9 cellular contexts compared by ENCODE assay signal in genomic region chr13:51396352-51396751, GRCh38. TPM values are rescaled to one million over a fixed set of nuclear protein-coding genes. Genes with fewer than 3 reads are reported as not detected.
DNase-seq lines count a peak whose midpoint lies in the region; ATAC-seq, FAIRE-seq and TF ChIP-seq lines count a peak whose summit lies in the region.
"Had no signal": no experiment of that assay in that cellular context is flagged by ENCODE, and none has a peak within 500 bp of the region (broad histone marks: within the 10 kb centered on the region; RNA-seq: fewer than 3 reads in every experiment).

No MANE protein-coding gene starts in this region.

- no peak for TF ChIP-seq CTCF in GM10248 (IDR thresholded peaks at IDR 0.05; ENCODE audit: control extremely low read depth, extremely low read depth, low read depth, missing control alignments)
- no peak for TF ChIP-seq CTCF in HFFc6 (IDR thresholded peaks at IDR 0.05)
- TF ChIP-seq CTCF in OCI-LY7 (conservative IDR thresholded peaks at IDR 0.05; ENCODE audit: low read length) = no peak
- TF ChIP-seq CTCF in HepG2 (CRISPR knock-in tag; IDR thresholded peaks at IDR 0.05) = no peak

- no peak overlapping the region for H3K4me3 Mint-ChIP-seq in HFFc6
- H3K4me3 Mint-ChIP-seq in activated CD4-positive, alpha-beta T cell treated with anti-CD3 and anti-CD28 coated beads, Interleukin-2, amount 10 ng/mL, durations not matched to agents 7 days and 5 days = no peak overlapping the region

- H3K9me3 ChIP-seq in OCI-LY7 (ENCODE audit: low read length) (peaks cover 10% of the 10 kb centered on the region; the same call in 1 of the 2 replicates), HepG2 (ENCODE audit: low read length) (no peaks in the 10 kb centered on the region)

- peak overlapping the region; percentile 4 for H3K27ac ChIP-seq in OCI-LY7 (ENCODE audit: low read depth, low read length, poor library complexity, severe bottlenecking)
- no peak overlapping the region for H3K27ac ChIP-seq in HepG2 (ENCODE audit: extremely low read length, insufficient read depth, low read length)

- H3K79me2 ChIP-seq in OCI-LY7 (ENCODE audit: insufficient read depth, low read depth, low read length) = peaks cover 27% of the 10 kb centered on the region; the same call in 1 of the 2 replicates
- H3K79me2 ChIP-seq in HepG2 (ENCODE audit: insufficient read depth, low read length) = peaks cover 83% of the 10 kb centered on the region

- H2AFZ ChIP-seq in OCI-LY7 (ENCODE audit: low read length) (no peak overlapping the region), HepG2 (ENCODE audit: low read length) (no peak overlapping the region)

- H3K4me2 ChIP-seq in OCI-LY7 (ENCODE audit: low read length) = peak overlapping the region; percentile 37; the same call in 1 of the 2 replicates
- H3K4me2 ChIP-seq in HepG2 (ENCODE audit: low read depth, low read length) = no peak overlapping the region

- no peaks in the 10 kb centered on the region for H3K27me3 ChIP-seq in HepG2 (ENCODE audit: control insufficient read depth in 1 of 2, insufficient read depth in 2 of 2, low read length in 2 of 2)

- H3K36me3 Mint-ChIP-seq in HFFc6 (ENCODE audit: low read depth) = peaks cover 14% of the 10 kb centered on the region
- H3K36me3 Mint-ChIP-seq in activated CD4-positive, alpha-beta T cell treated with anti-CD3 and anti-CD28 coated beads, Interleukin-2, amount 10 ng/mL, durations not matched to agents 7 days and 5 days (ENCODE audit: low read depth) = peaks cover 35% of the 10 kb centered on the region

- FAIRE-seq in HepG2 (lab: Jason Lieb, UNC) = no peak

- no peaks in the 10 kb centered on the region for H3K9me3 Mint-ChIP-seq in HFFc6
- H3K9me3 Mint-ChIP-seq in activated CD4-positive, alpha-beta T cell treated with anti-CD3 and anti-CD28 coated beads, Interleukin-2, amount 10 ng/mL, durations not matched to agents 7 days and 5 days = no peaks in the 10 kb centered on the region

- H3K4me1 Mint-ChIP-seq in HFFc6 (ENCODE audit: low read depth) = peaks cover 46% of the 10 kb centered on the region
- peaks cover 18% of the 10 kb centered on the region for H3K4me1 Mint-ChIP-seq in activated CD4-positive, alpha-beta T cell treated with anti-CD3 and anti-CD28 coated beads, Interleukin-2, amount 10 ng/mL, durations not matched to agents 7 days and 5 days

- H4K20me1 ChIP-seq in OCI-LY7 (ENCODE audit: insufficient read depth, low read length) (no peaks in the 10 kb centered on the region), HepG2 (ENCODE audit: insufficient read depth, low read length) (peaks cover 39% of the 10 kb centered on the region)

- H3K27ac Mint-ChIP-seq in HFFc6 = peak overlapping the region; percentile 41
- no peak overlapping the region for H3K27ac Mint-ChIP-seq in activated CD4-positive, alpha-beta T cell treated with anti-CD3 and anti-CD28 coated beads, Interleukin-2, amount 10 ng/mL, durations not matched to agents 7 days and 5 days
- H3K27ac Mint-ChIP-seq: progenitor cell of endocrine pancreas had no signal

- no peak for ATAC-seq in HepG2

- H3K4me3 ChIP-seq in OCI-LY7 (ENCODE audit: low read depth, low read length, poor library complexity, severe bottlenecking) (no peak overlapping the region), HepG2 (replicated peaks in 1 of 3; ENCODE audit: insufficient read depth in 1 of 3, low read depth in 2 of 3, low read length in 3 of 3) (no peak overlapping the region)

- CTCF ChIA-PET in GM10248 (lab: Yijun Ruan, JAX) = interaction anchor here (1.7 to 2.0 kb wide), 2 partner anchors 16 to 24 kb away, joined by 4 to 6 read pairs; no protein-coding TSS in a partner anchor
- CTCF ChIA-PET in OCI-LY7 (lab: Charles Lee; ENCODE audit: unreplicated experiment) = no interaction called here
- CTCF ChIA-PET in HepG2 (lab: Yijun Ruan, JAX; ENCODE audit: low intra/inter-chr PET ratio, low total read pairs) = no interaction called here
- CTCF ChIA-PET in activated CD4-positive, alpha-beta T cell treated with anti-CD3 and anti-CD28 coated beads, Interleukin-2, amount 10 ng/mL, durations not matched to agents 7 days and 5 days (lab: Charles Lee) = interaction anchor here (1.7 kb wide), 1 partner anchor 110 kb away, joined by 3 read pairs; no protein-coding TSS in a partner anchor

- POLR2A ChIA-PET in GM10248 (lab: Yijun Ruan, JAX) (no interaction called here), OCI-LY7 (lab: Charles Lee) (interaction anchor here (1.4 to 2.8 kb wide), 3 partner anchors 10 to 25 kb away, joined by 3 to 14 read pairs (median 6); no protein-coding TSS in a partner anchor), HepG2 (lab: Yijun Ruan, JAX) (no interaction called here)
- POLR2A ChIA-PET in activated CD4-positive, alpha-beta T cell treated with anti-CD3 and anti-CD28 coated beads, Interleukin-2, amount 10 ng/mL, durations not matched to agents 7 days and 5 days (lab: Charles Lee) = no interaction called here

- H3K36me3 ChIP-seq in OCI-LY7 (ENCODE audit: insufficient read depth, low read length) = peaks cover 40% of the 10 kb centered on the region
- peaks cover 0 to 16% of the 10 kb centered on the region in 2 experiments; a peak in 3 of 5 replicates for H3K36me3 ChIP-seq in HepG2 (replicated peaks in 1 of 2; ENCODE audit: control insufficient read depth in 1 of 2, insufficient read depth in 2 of 2, low read length in 2 of 2)

- TF ChIP-seq RAD21 in HepG2 (CRISPR knock-in tag; IDR thresholded peaks at IDR 0.05) = no peak

- peaks cover 16% of the 10 kb centered on the region for H3K4me1 ChIP-seq in OCI-LY7 (ENCODE audit: insufficient read depth, low read length, poor library complexity, severe bottlenecking)
- peaks cover 13% of the 10 kb centered on the region for H3K4me1 ChIP-seq in HepG2 (ENCODE audit: insufficient read depth, low read length)

- H3K9ac ChIP-seq in HepG2 (ENCODE audit: insufficient read depth, low read depth, low read length) = no peak overlapping the region

- TF ChIP-seq POLR2A in HepG2 (IDR thresholded peaks at IDR 0.05; ENCODE audit: insufficient read depth in 1 of 2, low read depth in 2 of 2, low read length in 2 of 2) = no peak

- 94% methylated on average over 2 of the region's 2 CpGs for WGBS in HepG2 (ENCODE audit: low lambda C conversion rate)

- no peaks in the 10 kb centered on the region for H3K27me3 Mint-ChIP-seq in HFFc6 (ENCODE audit: insufficient read depth)
- no peaks in the 10 kb centered on the region for H3K27me3 Mint-ChIP-seq in activated CD4-positive, alpha-beta T cell treated with anti-CD3 and anti-CD28 coated beads, Interleukin-2, amount 10 ng/mL, durations not matched to agents 7 days and 5 days
- H3K27me3 Mint-ChIP-seq: progenitor cell of endocrine pancreas had no signal

- DNase-seq in GM10248 (ENCODE audit: extremely low spot score) (peak; percentile 39), HFFc6 (no peak), OCI-LY7 (ENCODE audit: low spot score) (peak; percentile 65), HepG2 (ENCODE audit: low spot score) (no peak), NCI-H1105 (lab: John Stamatoyannopoulos, UW) (no peak), occipital lobe (lab: John Stamatoyannopoulos, UW) (no peak)
- no peak for DNase-seq in activated CD4-positive, CD25-positive, alpha-beta regulatory T cell (lab: John Stamatoyannopoulos, UW)
- DNase-seq in activated CD4-positive, alpha-beta T cell treated with anti-CD3 and anti-CD28 coated beads, Interleukin-2, amount 10 ng/mL, durations not matched to agents 7 days and 5 days = no peak

- in situ Hi-C loops in HepG2 (cut with HindIII; ENCODE audit: extremely low pct_ligation_motif_present, low pct_unique_long_range_greater_than_20kb) = no loop called here

- BruUV-seq in OCI-LY7 (replicated peaks; lab: Mats Ljungman, UMichigan) = no TSS peak
- BruUV-seq in HepG2 (replicated peaks; lab: Mats Ljungman, UMichigan) = no TSS peak

- H3K9me2 ChIP-seq in OCI-LY7 (ENCODE audit: insufficient read depth, low read length) = no peaks in the 10 kb centered on the region

- no peak for TF ChIP-seq EP300 in HepG2 (IDR thresholded peaks at IDR 0.05; ENCODE audit: low read depth in 2 of 2, low read length in 2 of 2)
- TF ChIP-seq EP300 in HepG2 (CRISPR knock-in tag; IDR thresholded peaks at IDR 0.05; ENCODE audit: borderline replicate concordance) = no peak

- intact Hi-C loops in OCI-LY7 (cut with micrococcal nuclease; ENCODE audit: unreplicated experiment) (no loop called here), HepG2 (cut with micrococcal nuclease; ENCODE audit: unreplicated experiment) (no loop called here)

RNA-seq across cellular contexts. Expression of gene INTS6, which starts 56.5 kb away (rescaled TPM):
- 10 to 100 TPM; 32.4 to 38.6 (median 33.5) TPM for total RNA-seq in HFFc6 (2021; fragmentation: NEBNext Ultra II Directional; extraction: Animal tissue kit (Norgen Biotek cat#: 25700))
- 37.0 and 45.6 TPM in 2 replicates for total RNA-seq in OCI-LY7 (2014; rRNA removed; shearing (Covaris generic))
- total RNA-seq in OCI-LY7 (2022) (51.9 and 58.7 TPM in 2 replicates), HepG2 (2016; rRNA removed; fragmentation: Illumina TruSeq; extraction: Trizol) (38.4 and 40.3 TPM in 2 replicates), occipital lobe (52.9 TPM)
- total RNA-seq in HepG2 (2016; cell fraction: cytosol; rRNA removed; fragmentation: Illumina TruSeq; extraction: Trizol; ENCODE audit: low read depth) = 10.7 and 12.3 TPM in 2 replicates
- 38.6 and 40.4 TPM in 2 replicates for total RNA-seq in HepG2 (2016; cell fraction: insoluble cytoplasmic fraction; rRNA removed; fragmentation: Illumina TruSeq; extraction: Trizol)
- total RNA-seq in HepG2 (2016; cell fraction: membrane; rRNA removed; fragmentation: Illumina TruSeq; extraction: Trizol) = 16.8 and 20.9 TPM in 2 replicates
- total RNA-seq in HepG2 (2016; cell fraction: nucleus; rRNA removed; fragmentation: Illumina TruSeq; extraction: Trizol) = 81.6 and 85.4 TPM in 2 replicates
- polyA plus RNA-seq in HepG2 (2011; rRNA removed) = 27.9 and 28.0 TPM in 2 replicates
- 7.7 and 13.6 TPM in 2 replicates for polyA plus RNA-seq in HepG2 (2011; cell fraction: cytosol; rRNA removed)
- 30.7 and 36.2 TPM in 2 replicates for polyA plus RNA-seq in HepG2 (2011; cell fraction: nucleus; rRNA removed)
- polyA plus RNA-seq in HepG2 (2012) = 18.1 and 21.3 TPM in 2 replicates
- 1.9 and 2.2 TPM in 2 replicates for polyA plus RNA-seq in HepG2 (2016; cell fraction: cytosol; fragmentation: Illumina TruSeq; extraction: Trizol; ENCODE audit: low read depth)
- polyA plus RNA-seq in HepG2 (2016; cell fraction: insoluble cytoplasmic fraction; fragmentation: Illumina TruSeq; extraction: Trizol; ENCODE audit: low read depth) = 24.9 and 26.1 TPM in 2 replicates
- 4.1 and 5.1 TPM in 2 replicates for polyA plus RNA-seq in HepG2 (2016; cell fraction: membrane; fragmentation: Illumina TruSeq; extraction: Trizol; ENCODE audit: low read depth)
- polyA plus RNA-seq in HepG2 (2016; cell fraction: nucleus; fragmentation: Illumina TruSeq; extraction: Trizol; ENCODE audit: insufficient read depth, low read depth) = 44.4 and 44.5 TPM in 2 replicates
- polyA minus RNA-seq in HepG2 (2011; rRNA and poly(A)+ RNA removed; ENCODE audit: low replicate concordance) = 62.5 and 66.5 TPM in 2 replicates
- 30.2 and 41.5 TPM in 2 replicates for polyA minus RNA-seq in HepG2 (2011; cell fraction: cytosol; rRNA and poly(A)+ RNA removed)
- polyA minus RNA-seq in HepG2 (2011; cell fraction: nucleus; rRNA and poly(A)+ RNA removed) = 252 and 263 TPM in 2 replicates
- 10 to 100 TPM; 47.9 to 51.6 TPM for total RNA-seq in activated CD4-positive, alpha-beta T cell treated with anti-CD3 and anti-CD28 coated beads, Interleukin-2, amount 10 ng/mL, durations not matched to agents 7 days and 5 days

RNA-seq across cellular contexts. Expression of gene SERPINE3, which starts 56.9 kb away (rescaled TPM):
- not detected for total RNA-seq in HFFc6 (2021; fragmentation: NEBNext Ultra II Directional; extraction: Animal tissue kit (Norgen Biotek cat#: 25700))
- not detected in 2 replicates for total RNA-seq in OCI-LY7 (2014; rRNA removed; shearing (Covaris generic))
- total RNA-seq in OCI-LY7 (2022) (not detected in 2 replicates), HepG2 (2016; rRNA removed; fragmentation: Illumina TruSeq; extraction: Trizol) (not detected in 2 replicates), occipital lobe (0.16 TPM)
- not detected in 2 replicates for total RNA-seq in HepG2 (2016; cell fraction: cytosol; rRNA removed; fragmentation: Illumina TruSeq; extraction: Trizol; ENCODE audit: low read depth)
- not detected in 2 replicates for total RNA-seq in HepG2 (2016; cell fraction: insoluble cytoplasmic fraction; rRNA removed; fragmentation: Illumina TruSeq; extraction: Trizol)
- not detected in 2 replicates for total RNA-seq in HepG2 (2016; cell fraction: membrane; rRNA removed; fragmentation: Illumina TruSeq; extraction: Trizol)
- not detected in 2 replicates for total RNA-seq in HepG2 (2016; cell fraction: nucleus; rRNA removed; fragmentation: Illumina TruSeq; extraction: Trizol)
- not detected in 2 replicates for polyA plus RNA-seq in HepG2 (2011; rRNA removed)
- not detected in 2 replicates for polyA plus RNA-seq in HepG2 (2011; cell fraction: cytosol; rRNA removed)
- polyA plus RNA-seq in HepG2 (2011; cell fraction: nucleus; rRNA removed) = not detected in 2 replicates
- not detected in 2 replicates for polyA plus RNA-seq in HepG2 (2012)
- not detected in 2 replicates for polyA plus RNA-seq in HepG2 (2016; cell fraction: cytosol; fragmentation: Illumina TruSeq; extraction: Trizol; ENCODE audit: low read depth)
- not detected in 2 replicates for polyA plus RNA-seq in HepG2 (2016; cell fraction: insoluble cytoplasmic fraction; fragmentation: Illumina TruSeq; extraction: Trizol; ENCODE audit: low read depth)
- polyA plus RNA-seq in HepG2 (2016; cell fraction: membrane; fragmentation: Illumina TruSeq; extraction: Trizol; ENCODE audit: low read depth) = not detected in 2 replicates
- not detected in 2 replicates for polyA plus RNA-seq in HepG2 (2016; cell fraction: nucleus; fragmentation: Illumina TruSeq; extraction: Trizol; ENCODE audit: insufficient read depth, low read depth)
- not detected in 2 replicates for polyA minus RNA-seq in HepG2 (2011; rRNA and poly(A)+ RNA removed; ENCODE audit: low replicate concordance)
- not detected in 2 replicates for polyA minus RNA-seq in HepG2 (2011; cell fraction: cytosol; rRNA and poly(A)+ RNA removed)
- 0.26 TPM in 1 of 2 replicates, not detected in the other for polyA minus RNA-seq in HepG2 (2011; cell fraction: nucleus; rRNA and poly(A)+ RNA removed)
- not detected for total RNA-seq in activated CD4-positive, alpha-beta T cell treated with anti-CD3 and anti-CD28 coated beads, Interleukin-2, amount 10 ng/mL, durations not matched to agents 7 days and 5 days
- total RNA-seq: progenitor cell of endocrine pancreas had no signal

Comparison
In these comparisons a context has a peak if more than half of its experiments do, and no peak if none do; other contexts are left out.
1. DNase-seq: peak in GM10248 (single experiment) and OCI-LY7 (single experiment); none in HFFc6 (single experiment), HepG2 (single experiment), NCI-H1105 (single experiment), activated CD4-positive, CD25-positive, alpha-beta regulatory T cell (0 of 4), activated CD4-positive, alpha-beta T cell treated with anti-CD3 and anti-CD28 coated beads, Interleukin-2, amount 10 ng/mL, durations not matched to agents 7 days and 5 days (single experiment) and occipital lobe (single experiment).
2. CTCF ChIA-PET loops: an anchor here in GM10248 (1.7 to 2.0 kb wide) and activated CD4-positive, alpha-beta T cell treated with anti-CD3 and anti-CD28 coated beads, Interleukin-2, amount 10 ng/mL, durations not matched to agents 7 days and 5 days (1.7 kb wide); none called in OCI-LY7 and HepG2.